ENCODE assay signal across 20 cellular contexts in genomic region chr14:32694795-32695449, GRCh38.
DNase-seq lines count a peak whose midpoint lies in the region; ATAC-seq and TF ChIP-seq lines count a peak whose summit lies in the region.
"Had no signal": no experiment of that assay in that cellular context is flagged by ENCODE, and none has a peak within 500 bp of the region (broad histone marks: within the 10 kb centered on the region; RNA-seq: fewer than 3 reads in every experiment).

No MANE protein-coding gene starts in this region.

- intact Hi-C loops in Right ventricle myocardium superior (cut with DNase I) = no loop called here

- POLR2A ChIA-PET in HEK293T (lab: Yijun Ruan, JAX) = no interaction called here

- in situ Hi-C loops in ACHN (cut with HindIII; ENCODE audit: low pct_ligation_motif_present, low pct_unique_long_range_greater_than_20kb, low sequenced_read_pairs) = no loop called here

- ATAC-seq in GM18867 (IDR thresholded peaks at IDR 0.05; ENCODE audit: unreplicated experiment) (peak; percentile 57), HG03342 (IDR thresholded peaks at IDR 0.05; ENCODE audit: unreplicated experiment) (no peak), Right ventricle myocardium superior (ENCODE audit: poor library complexity) (no peak)
- ATAC-seq: right lobe of liver had no signal

- CTCF ChIA-PET in HEK293T (lab: Yijun Ruan, JAX) = no interaction called here

- DNase-seq in ACHN = peak; percentile 19
- DNase-seq in NCI-H2029 (lab: John Stamatoyannopoulos, UW) = peak; percentile 100
- peak; percentile 58 for DNase-seq in NCI-H748 treated with DMSO at 0.1 percent for 48 hours (lab: John Stamatoyannopoulos, UW)
- no peak for DNase-seq in HEK293T (ENCODE audit: extremely low spot score)
- no peak for DNase-seq in Right ventricle myocardium superior
- DNase-seq in inferior parietal cortex (ENCODE audit: extremely low spot score) = no peak
- DNase-seq: activated gamma-delta T cell; activated T-cell treated with anti-CD3 and anti-CD28 coated beads, Interleukin-2, amount 50 U/mL, for 1 hour; BE2C; cerebellar nuclear complex; GOT3; Karpas-422; NCI-H2171 treated with DMSO at 0.1 percent for 48 hours; posterior cingulate gyrus; right lobe of liver; stimulated activated CD4-positive, alpha-beta T cell treated with anti-CD3 and anti-CD28 coated beads, Interleukin-4, amount 100 ng/mL, for 4 hours; stimulated activated naive CD4-positive, alpha-beta T cell; uterus had no signal

TF ChIP-seq in HEK293T, 16 proteins besides CTCF, POLR2A, EP300 and RAD21:
- TF ChIP-seq FOXM1 (IDR thresholded peaks at IDR 0.05; ENCODE audit: borderline replicate concordance) (no peak), HDGF (IDR thresholded peaks at IDR 0.05; ENCODE audit: borderline replicate concordance) (no peak), L3MBTL2 (conservative IDR thresholded peaks at IDR 0.05) (no peak), SP1 (IDR thresholded peaks at IDR 0.05) (no peak), TARDBP (IDR thresholded peaks at IDR 0.05) (no peak), CTBP1 (IDR thresholded peaks at IDR 0.05; ENCODE audit: borderline replicate concordance) (no peak), FOXK2 (IDR thresholded peaks at IDR 0.05) (no peak), SUZ12 (IDR thresholded peaks at IDR 0.05) (no peak), LEF1 (IDR thresholded peaks at IDR 0.05; ENCODE audit: borderline replicate concordance) (no peak), ELF4 (IDR thresholded peaks at IDR 0.05) (no peak), FOXA1 (IDR thresholded peaks at IDR 0.05) (no peak), ZNF384 (IDR thresholded peaks at IDR 0.05) (no peak), NFRKB (IDR thresholded peaks at IDR 0.05) (no peak), BHLHE40 (IDR thresholded peaks at IDR 0.05; ENCODE audit: borderline replicate concordance) (no peak), PKNOX1 (IDR thresholded peaks at IDR 0.05) (no peak), ARNT (IDR thresholded peaks at IDR 0.05) (no peak)

Comparison
In these comparisons a context has a peak if more than half of its experiments do, and no peak if none do; other contexts are left out.
1. DNase-seq: peak in ACHN (single experiment), NCI-H2029 (single experiment) and NCI-H748 treated with DMSO at 0.1 percent for 48 hours (single experiment); none in HEK293T (single experiment), Right ventricle myocardium superior (single experiment) and inferior parietal cortex (single experiment).